Comparison of ENCODE assay signal across 30 cellular contexts in genomic region chr19:33688657-33688992, GRCh38.
"Had no signal": no experiment of that assay in that cellular context is flagged by ENCODE, and none has a peak within 500 bp of the region (broad histone marks: within the 10 kb centered on the region; RNA-seq: fewer than 3 reads in every experiment).

No MANE protein-coding gene starts in this region.

- H3K27ac Mint-ChIP-seq: activated CD4-positive, alpha-beta T cell treated with anti-CD3 and anti-CD28 coated beads for 36 hours; activated CD8-positive, alpha-beta memory T cell treated with anti-CD3 and anti-CD28 coated beads, Interleukin-2, amount 10 ng/mL, durations not matched to agents 7 days and 5 days; activated CD8-positive, alpha-beta T cell treated with anti-CD3 and anti-CD28 coated beads, Interleukin-2, amount 10 ng/mL, durations not matched to agents 7 days and 5 days; activated naive CD4-positive, alpha-beta T cell treated with anti-CD3 and anti-CD28 coated beads, Interleukin-2, amount 50 U/mL, for 24 hours; activated T-helper 2 cell treated with anti-CD3 and anti-CD28 coated beads, Interferon-gamma antibody, Interleukin-2, Interleukin-4, amounts not matched to agents 10 μg/mL and 5 μg/mL and 100 μg/mL, durations not matched to agents 14 hours and 24 hours and 36 hours; naive thymus-derived CD8-positive, alpha-beta T cell; T-cell had no signal

- H3K9me3 Mint-ChIP-seq: activated naive CD4-positive, alpha-beta T cell treated with anti-CD3 and anti-CD28 coated beads, Interleukin-2, amount 50 U/mL, for 24 hours; activated T-helper 2 cell treated with anti-CD3 and anti-CD28 coated beads, Interferon-gamma antibody, Interleukin-2, Interleukin-4, amounts not matched to agents 10 μg/mL and 5 μg/mL and 100 μg/mL, durations not matched to agents 14 hours and 24 hours and 36 hours; central memory CD8-positive, alpha-beta T cell; naive thymus-derived CD8-positive, alpha-beta T cell; neural crest cell; T-cell had no signal

- H3K4me1 Mint-ChIP-seq: activated CD4-positive, alpha-beta T cell treated with anti-CD3 and anti-CD28 coated beads for 36 hours; activated CD8-positive, alpha-beta memory T cell treated with anti-CD3 and anti-CD28 coated beads, Interleukin-2, amount 10 ng/mL, durations not matched to agents 7 days and 5 days; activated naive CD4-positive, alpha-beta T cell treated with anti-CD3 and anti-CD28 coated beads, Interleukin-2, amount 50 U/mL, for 24 hours; central memory CD8-positive, alpha-beta T cell; naive thymus-derived CD8-positive, alpha-beta T cell; T-cell had no signal

- ATAC-seq: activated CD4-positive, alpha-beta T cell treated with anti-CD3 and anti-CD28 coated beads for 36 hours; activated CD8-positive, alpha-beta memory T cell treated with anti-CD3 and anti-CD28 coated beads, Interleukin-2, amount 10 ng/mL, durations not matched to agents 7 days and 5 days; activated CD8-positive, alpha-beta T cell treated with anti-CD3 and anti-CD28 coated beads, Interleukin-2, amount 10 ng/mL, durations not matched to agents 7 days and 5 days; left cardiac atrium; left ventricle myocardium superior; naive thymus-derived CD8-positive, alpha-beta T cell; sciatic nerve; T-cell had no signal

- H3K36me3 Mint-ChIP-seq: activated CD8-positive, alpha-beta memory T cell treated with anti-CD3 and anti-CD28 coated beads, Interleukin-2, amount 10 ng/mL, durations not matched to agents 7 days and 5 days; activated naive CD4-positive, alpha-beta T cell treated with anti-CD3 and anti-CD28 coated beads, Interleukin-2, amount 50 U/mL, for 24 hours; naive thymus-derived CD8-positive, alpha-beta T cell; T-cell had no signal

- DNase-seq: activated CD4-positive, alpha-beta T cell treated with anti-CD3 and anti-CD28 coated beads for 36 hours; activated CD4-positive, CD25-positive, alpha-beta regulatory T cell; activated CD8-positive, alpha-beta memory T cell treated with anti-CD3 and anti-CD28 coated beads, Interleukin-2, amount 10 ng/mL, durations not matched to agents 7 days and 5 days; activated CD8-positive, alpha-beta T cell treated with anti-CD3 and anti-CD28 coated beads, Interleukin-2, amount 10 ng/mL, durations not matched to agents 7 days and 5 days; activated T-cell treated with anti-CD3 and anti-CD28 coated beads, Interleukin-2, amount 50 U/mL, for 48 hours; dermis blood vessel endothelial cell; effector CD8-positive, alpha-beta T cell; esophagus squamous epithelium; foreskin melanocyte; left cardiac atrium; left ventricle myocardium superior; mammary epithelial cell; midbrain; naive thymus-derived CD8-positive, alpha-beta T cell; occipital lobe; stimulated activated naive CD4-positive, alpha-beta T cell; T-cell; trophoblast cell had no signal

- FAIRE-seq: colon, endometrium, islet of Langerhans had no signal

- H3K4me1 ChIP-seq: breast epithelium, uterus had no signal

- H3K36me3 ChIP-seq: breast epithelium, esophagus squamous epithelium, uterus had no signal

- H3K9me3 ChIP-seq: breast epithelium, esophagus squamous epithelium, uterus had no signal

- H3K4me3 Mint-ChIP-seq: activated CD4-positive, alpha-beta T cell treated with anti-CD3 and anti-CD28 coated beads for 36 hours; activated CD8-positive, alpha-beta memory T cell treated with anti-CD3 and anti-CD28 coated beads, Interleukin-2, amount 10 ng/mL, durations not matched to agents 7 days and 5 days; activated CD8-positive, alpha-beta T cell treated with anti-CD3 and anti-CD28 coated beads, Interleukin-2, amount 10 ng/mL, durations not matched to agents 7 days and 5 days; activated naive CD4-positive, alpha-beta T cell treated with anti-CD3 and anti-CD28 coated beads, Interleukin-2, amount 50 U/mL, for 24 hours; central memory CD8-positive, alpha-beta T cell; naive thymus-derived CD8-positive, alpha-beta T cell; neural crest cell; T-cell had no signal

- H3K4me3 ChIP-seq: breast epithelium, esophagus squamous epithelium, skin epidermis, uterus had no signal

- H3K27ac ChIP-seq: breast epithelium, epithelial cell of prostate, esophagus squamous epithelium, skin epidermis, uterus had no signal
